In the genomic region with DNA sequence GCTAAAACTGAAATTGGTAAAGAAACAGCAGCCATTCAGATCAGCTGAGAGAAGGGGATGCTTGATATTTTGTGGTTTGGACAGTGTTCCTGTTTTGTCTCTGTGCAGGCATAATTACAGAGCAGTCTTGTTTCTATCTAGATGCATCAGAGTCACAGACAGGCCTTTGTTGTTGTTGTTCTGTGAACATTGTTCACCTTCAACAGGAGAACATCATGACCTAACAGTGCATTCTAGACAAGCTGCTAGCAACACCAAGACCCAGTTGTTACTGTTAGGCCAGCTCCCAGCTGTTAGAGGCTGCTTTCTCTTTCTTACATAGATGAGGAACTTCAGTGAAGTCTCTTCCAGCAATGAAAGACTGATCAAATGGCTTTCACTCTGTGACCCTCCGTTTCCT, we compare ENCODE assay signal across 13 cellular contexts. TPM values are rescaled to one million over a fixed set of nuclear protein-coding genes. Genes with fewer than 3 reads are reported as not detected.
DNase-seq lines count a peak whose midpoint lies in the region; ATAC-seq and TF ChIP-seq lines count a peak whose summit lies in the region.
"Had no signal": no experiment of that assay in that cellular context is flagged by ENCODE, and none has a peak within 500 bp of the region (broad histone marks: within the 10 kb centered on the region; RNA-seq: fewer than 3 reads in every experiment).

No MANE protein-coding gene starts in this region.

- no peaks in the 10 kb centered on the region for H3F3A ChIP-seq in MM.1S (ENCODE audit: insufficient read depth, low read length)

- H3K4me1 ChIP-seq in MM.1S (ENCODE audit: low read length) = peaks cover 12% of the 10 kb centered on the region
- no peaks in the 10 kb centered on the region for H3K4me1 ChIP-seq in mucosa of rectum (ENCODE audit: control insufficient read depth in 2 of 2, insufficient read depth in 2 of 2, low read length in 2 of 2)
- H3K4me1 ChIP-seq in A673 (ENCODE audit: insufficient read depth, low read length, poor library complexity, severe bottlenecking) = no peaks in the 10 kb centered on the region

- H3K9me3 ChIP-seq in CD4-positive, alpha-beta T cell (ENCODE audit: control insufficient read depth, low read length) = peaks cover 11% of the 10 kb centered on the region
- H3K9me3 ChIP-seq in MM.1S (replicated peaks; ENCODE audit: insufficient read depth, low read length) (no peaks in the 10 kb centered on the region), mucosa of rectum (ENCODE audit: control insufficient read depth in 2 of 2, low read length in 2 of 2) (no peaks in the 10 kb centered on the region), A673 (ENCODE audit: low read depth, low read length, poor library complexity, severe bottlenecking) (peaks cover 9% of the 10 kb centered on the region)

- peak; percentile 97 for ATAC-seq in CD4-positive, alpha-beta T cell (ENCODE audit: poor library complexity)
- no peak for ATAC-seq in GM18870 (IDR thresholded peaks at IDR 0.05; ENCODE audit: unreplicated experiment)
- ATAC-seq in HG02763 (IDR thresholded peaks at IDR 0.05; ENCODE audit: unreplicated experiment) = no peak

- peak overlapping the region; percentile 17 for H3K4me3 Mint-ChIP-seq in CD4-positive, alpha-beta T cell
- H3K4me3 Mint-ChIP-seq in activated T-cell treated with anti-CD3 and anti-CD28 coated beads, Interleukin-2, amount 50 U/mL, for 24 hours = no peak overlapping the region

- DNase-seq in CD4-positive, alpha-beta T cell = peak in 4 of 10 experiments; percentile 25 to 42 (median 32)
- DNase-seq in MM.1S (peak; percentile 43), A673 (ENCODE audit: low spot score) (no peak)
- peak; percentile 22 for DNase-seq in activated T-cell treated with anti-CD3 and anti-CD28 coated beads, Interleukin-2, amount 50 U/mL, for 24 hours
- no peak for DNase-seq in effector CD8-positive, alpha-beta T cell (lab: John Stamatoyannopoulos, UW)
- DNase-seq: Calu3, NCI-H1694, small intestine had no signal

- H3K9me3 Mint-ChIP-seq in CD4-positive, alpha-beta T cell = peaks cover 7% of the 10 kb centered on the region
- H3K9me3 Mint-ChIP-seq in activated T-cell treated with anti-CD3 and anti-CD28 coated beads, Interleukin-2, amount 50 U/mL, for 24 hours = peaks cover 16% of the 10 kb centered on the region

- H3K27ac ChIP-seq in CD4-positive, alpha-beta T cell (ENCODE audit: low read depth, low read length) = peak overlapping the region; percentile 44
- peak overlapping the region; percentile 37; the same call in 1 of the 2 replicates for H3K27ac ChIP-seq in MM.1S (ENCODE audit: low read length)
- peak overlapping the region; percentile 38 to 47 for H3K27ac ChIP-seq in mucosa of rectum (ENCODE audit: low read depth in 2 of 2, low read length in 2 of 2)
- H3K27ac ChIP-seq in A673 (ENCODE audit: low read depth, low read length, poor library complexity, severe bottlenecking) = no peak overlapping the region

- peaks cover 12% of the 10 kb centered on the region for H3K36me3 Mint-ChIP-seq in CD4-positive, alpha-beta T cell (ENCODE audit: low read depth)
- no peaks in the 10 kb centered on the region for H3K36me3 Mint-ChIP-seq in activated T-cell treated with anti-CD3 and anti-CD28 coated beads, Interleukin-2, amount 50 U/mL, for 24 hours (ENCODE audit: low read depth)

- intact Hi-C loops in CD4-positive, alpha-beta T cell (cut with DNase I, micrococcal nuclease) = loop anchor here in 1 of 2 experiments (1.0 to 10.0 kb wide), 2 partner anchors 34 to 224 kb away; no protein-coding TSS in a partner anchor
- intact Hi-C loops in A673 (cut with micrococcal nuclease; ENCODE audit: unreplicated experiment) = loop anchor here (10.0 kb wide), 1 partner anchor 86 kb away; the partner anchor contains the start of gene FXYD5

- peak overlapping the region; percentile 53 for H3K4me2 ChIP-seq in MM.1S (ENCODE audit: low read depth, low read length)

- H3K9ac ChIP-seq in MM.1S (ENCODE audit: low read length) (peak overlapping the region; percentile 19; the same call in 1 of the 2 replicates), mucosa of rectum (ENCODE audit: low read depth in 1 of 2, low read length in 2 of 2) (no peak overlapping the region)

- H2AFZ ChIP-seq in MM.1S (ENCODE audit: low read length) = peak overlapping the region; percentile 59

- peak overlapping the region; percentile 83 for H3K27ac Mint-ChIP-seq in CD4-positive, alpha-beta T cell
- H3K27ac Mint-ChIP-seq in activated T-cell treated with anti-CD3 and anti-CD28 coated beads, Interleukin-2, amount 50 U/mL, for 24 hours = peak overlapping the region; percentile 62

- POLR2A ChIA-PET in CD4-positive, alpha-beta T cell (lab: Charles Lee) = interaction anchor here (0.5 to 3.6 kb wide), 19 partner anchors 8 to 99 kb away, joined by 3 to 34 read pairs (median 4); partner anchors contain the start of genes FXYD5 and USF2
- POLR2A ChIA-PET in A673 (lab: Charles Lee; ENCODE audit: low non-redundant PET) = no interaction called here

- H3K79me2 ChIP-seq in MM.1S (ENCODE audit: low read length) = no peaks in the 10 kb centered on the region

- H3K27me3 ChIP-seq in CD4-positive, alpha-beta T cell (ENCODE audit: control insufficient read depth, insufficient read depth, low read length) = no peaks in the 10 kb centered on the region
- H3K27me3 ChIP-seq in MM.1S (replicated peaks; ENCODE audit: insufficient read depth, low read length) (no peaks in the 10 kb centered on the region), mucosa of rectum (ENCODE audit: control insufficient read depth in 2 of 2, insufficient read depth in 2 of 2, low read length in 2 of 2) (no peaks in the 10 kb centered on the region), A673 (replicated peaks; ENCODE audit: insufficient read depth, low read depth, low read length, poor library complexity) (peaks cover 27% of the 10 kb centered on the region)

- no peaks in the 10 kb centered on the region for H4K20me1 ChIP-seq in MM.1S (ENCODE audit: insufficient read depth, low read length)

- 0 out of 2 replicates have a peak overlapping the region, but pooled peaks have one; percentile 8 for H3K4me3 ChIP-seq in MM.1S (ENCODE audit: low read length)
- H3K4me3 ChIP-seq in mucosa of rectum (ENCODE audit: low read length in 2 of 2) = peak overlapping the region in 1 of 2 donors; percentile 24
- H3K4me3 ChIP-seq in A673 (ENCODE audit: low read depth, low read length, poor library complexity, severe bottlenecking) = no peak overlapping the region

- H3K27me3 Mint-ChIP-seq in CD4-positive, alpha-beta T cell = peaks cover 9% of the 10 kb centered on the region
- no peaks in the 10 kb centered on the region for H3K27me3 Mint-ChIP-seq in activated T-cell treated with anti-CD3 and anti-CD28 coated beads, Interleukin-2, amount 50 U/mL, for 24 hours

- H3K4me1 Mint-ChIP-seq in CD4-positive, alpha-beta T cell (ENCODE audit: low read depth) = peaks cover 33% of the 10 kb centered on the region
- peaks cover 37% of the 10 kb centered on the region for H3K4me1 Mint-ChIP-seq in activated T-cell treated with anti-CD3 and anti-CD28 coated beads, Interleukin-2, amount 50 U/mL, for 24 hours (ENCODE audit: low read depth)

- BruUV-seq in A673 (replicated peaks; lab: Mats Ljungman, UMichigan) = no TSS peak

- no peaks in the 10 kb centered on the region for H3K36me3 ChIP-seq in MM.1S (replicated peaks; ENCODE audit: insufficient read depth, low read length)
- no peaks in the 10 kb centered on the region for H3K36me3 ChIP-seq in mucosa of rectum (ENCODE audit: control insufficient read depth in 2 of 2, insufficient read depth in 2 of 2, low read length in 2 of 2)
- H3K36me3 ChIP-seq in A673 (ENCODE audit: insufficient read depth, low read length, poor library complexity, severe bottlenecking) = no peaks in the 10 kb centered on the region

- no peaks in the 10 kb centered on the region for H3K9me2 ChIP-seq in MM.1S (replicated peaks; ENCODE audit: insufficient read depth, low read length)

- TF ChIP-seq CTCF in CD4-positive, alpha-beta T cell (IDR thresholded peaks at IDR 0.05) = no peak
- TF ChIP-seq CTCF in MM.1S (IDR thresholded peaks at IDR 0.05; ENCODE audit: low read length) (no peak), A673 (conservative IDR thresholded peaks at IDR 0.05; ENCODE audit: low read depth, low read length) (no peak)

- CTCF ChIA-PET in CD4-positive, alpha-beta T cell (lab: Charles Lee) = interaction anchor here (0.7 to 2.0 kb wide), 8 partner anchors 23 to 255 kb away, joined by 3 to 10 read pairs (median 5); partner anchors contain the start of gene USF2
- CTCF ChIA-PET in A673 (lab: Charles Lee) = no interaction called here

RNA-seq across cellular contexts. Expression of gene LSR, which starts 8.5 kb away (rescaled TPM):
- total RNA-seq in CD4-positive, alpha-beta T cell = 10 to 100 TPM; 45.0 to 47.9 TPM
- total RNA-seq in A673 (2021) = 1.9 and 2.9 TPM in 2 replicates

RNA-seq across cellular contexts. Expression of gene FAM187B, which starts 11.8 kb away (rescaled TPM):
- not detected for total RNA-seq in CD4-positive, alpha-beta T cell
- not detected in 2 replicates for total RNA-seq in A673 (2021)
- total RNA-seq: Calu3, cerebellum, kidney epithelial cell had no signal

RNA-seq across cellular contexts. Expression of gene USF2, which starts 28.4 kb away (rescaled TPM):
- total RNA-seq in CD4-positive, alpha-beta T cell = 100 to 1,000 TPM; 335 to 344 TPM
- 82.0 and 90.8 TPM in 2 replicates for total RNA-seq in A673 (2021)

RNA-seq across cellular contexts. Expression of gene HAMP, which starts 42.0 kb away (rescaled TPM):
- 1 to 10 TPM; 1.5 to 1.6 TPM for total RNA-seq in CD4-positive, alpha-beta T cell
- total RNA-seq in A673 (2021) = 0.28 and 0.37 TPM in 2 replicates
- total RNA-seq: cerebellum, kidney epithelial cell had no signal

RNA-seq across cellular contexts. Expression of gene MAG, which starts 51.6 kb away (rescaled TPM):
- total RNA-seq in CD4-positive, alpha-beta T cell = not detected
- total RNA-seq in A673 (2021) = not detected in 2 replicates
- total RNA-seq: Calu3 had no signal

Comparison
In these comparisons a context has a peak if more than half of its experiments do, and no peak if none do; other contexts are left out.
1. DNase-seq: peak in MM.1S (single experiment) and activated T-cell treated with anti-CD3 and anti-CD28 coated beads, Interleukin-2, amount 50 U/mL, for 24 hours (single experiment); none in A673 (single experiment) and effector CD8-positive, alpha-beta T cell (single experiment).
2. RNA of gene LSR, which starts 8.5 kb away (total RNA-seq): 45.0 to 47.9 TPM in CD4-positive, alpha-beta T cell; 1.9 to 2.9 TPM in A673; every median in the first group is over 10 times any median in the second.